1 cellular context compared by ENCODE assay signal in genomic region chr2:132715554-132715953, GRCh38.
TF ChIP-seq lines count a peak whose summit lies in the region.

No MANE protein-coding gene starts in this region.

TF ChIP-seq in GM12878, 131 proteins besides CTCF, POLR2A, EP300 and RAD21 (continued from another document):
- TF ChIP-seq, protein P1, sequence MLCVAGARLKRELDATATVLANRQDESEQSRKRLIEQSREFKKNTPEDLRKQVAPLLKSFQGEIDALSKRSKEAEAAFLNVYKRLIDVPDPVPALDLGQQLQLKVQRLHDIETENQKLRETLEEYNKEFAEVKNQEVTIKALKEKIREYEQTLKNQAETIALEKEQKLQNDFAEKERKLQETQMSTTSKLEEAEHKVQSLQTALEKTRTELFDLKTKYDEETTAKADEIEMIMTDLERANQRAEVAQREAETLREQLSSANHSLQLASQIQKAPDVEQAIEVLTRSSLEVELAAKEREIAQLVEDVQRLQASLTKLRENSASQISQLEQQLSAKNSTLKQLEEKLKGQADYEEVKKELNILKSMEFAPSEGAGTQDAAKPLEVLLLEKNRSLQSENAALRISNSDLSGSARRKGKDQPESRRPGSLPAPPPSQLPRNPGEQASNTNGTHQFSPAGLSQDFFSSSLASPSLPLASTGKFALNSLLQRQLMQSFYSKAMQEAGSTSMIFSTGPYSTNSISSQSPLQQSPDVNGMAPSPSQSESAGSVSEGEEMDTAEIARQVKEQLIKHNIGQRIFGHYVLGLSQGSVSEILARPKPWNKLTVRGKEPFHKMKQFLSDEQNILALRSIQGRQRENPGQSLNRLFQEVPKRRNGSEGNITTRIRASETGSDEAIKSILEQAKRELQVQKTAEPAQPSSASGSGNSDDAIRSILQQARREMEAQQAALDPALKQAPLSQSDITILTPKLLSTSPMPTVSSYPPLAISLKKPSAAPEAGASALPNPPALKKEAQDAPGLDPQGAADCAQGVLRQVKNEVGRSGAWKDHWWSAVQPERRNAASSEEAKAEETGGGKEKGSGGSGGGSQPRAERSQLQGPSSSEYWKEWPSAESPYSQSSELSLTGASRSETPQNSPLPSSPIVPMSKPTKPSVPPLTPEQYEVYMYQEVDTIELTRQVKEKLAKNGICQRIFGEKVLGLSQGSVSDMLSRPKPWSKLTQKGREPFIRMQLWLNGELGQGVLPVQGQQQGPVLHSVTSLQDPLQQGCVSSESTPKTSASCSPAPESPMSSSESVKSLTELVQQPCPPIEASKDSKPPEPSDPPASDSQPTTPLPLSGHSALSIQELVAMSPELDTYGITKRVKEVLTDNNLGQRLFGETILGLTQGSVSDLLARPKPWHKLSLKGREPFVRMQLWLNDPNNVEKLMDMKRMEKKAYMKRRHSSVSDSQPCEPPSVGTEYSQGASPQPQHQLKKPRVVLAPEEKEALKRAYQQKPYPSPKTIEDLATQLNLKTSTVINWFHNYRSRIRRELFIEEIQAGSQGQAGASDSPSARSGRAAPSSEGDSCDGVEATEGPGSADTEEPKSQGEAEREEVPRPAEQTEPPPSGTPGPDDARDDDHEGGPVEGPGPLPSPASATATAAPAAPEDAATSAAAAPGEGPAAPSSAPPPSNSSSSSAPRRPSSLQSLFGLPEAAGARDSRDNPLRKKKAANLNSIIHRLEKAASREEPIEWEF (IDR thresholded peaks at IDR 0.05; ENCODE audit: insufficient replicate concordance, low read depth, low read length), result no peak
- TF ChIP-seq SIN3A (IDR thresholded peaks at IDR 0.05; ENCODE audit: low read depth, low read length), result no peak
- TF ChIP-seq WRNIP1 (IDR thresholded peaks at IDR 0.05; ENCODE audit: borderline replicate concordance, low read depth, low read length), result no peak
- TF ChIP-seq TCF12 (IDR thresholded peaks at IDR 0.05; ENCODE audit: low read depth, low read length), result 0 out of 2 replicates have a peak, but pooled peaks have one; percentile 32
- peak; percentile 45 for TF ChIP-seq MEF2B (IDR thresholded peaks at IDR 0.05; ENCODE audit: partially characterized antibody, poor library complexity, severe bottlenecking)
- TF ChIP-seq CHD4 (IDR thresholded peaks at IDR 0.05), result no peak
- TF ChIP-seq NR2C2 (IDR thresholded peaks at IDR 0.05; ENCODE audit: borderline replicate concordance, control insufficient read depth, insufficient read length, low read depth), result no peak
- no peak for TF ChIP-seq SREBF2 (IDR thresholded peaks at IDR 0.05; ENCODE audit: low read length)
- TF ChIP-seq BHLHE40 (IDR thresholded peaks at IDR 0.05; ENCODE audit: borderline replicate concordance in 1 of 2, low read depth in 2 of 2, low read length in 1 of 2), result peak in 1 of 2 experiments; percentile 5; a peak in 1 of 4 replicates
- no peak for TF ChIP-seq MXI1 (IDR thresholded peaks at IDR 0.05; ENCODE audit: low read depth, low read length)
TF ChIP-seq in GM12878: peak in this region for 4.
